Comparison of ENCODE assay signal across 8 cellular contexts in the genomic region with DNA sequence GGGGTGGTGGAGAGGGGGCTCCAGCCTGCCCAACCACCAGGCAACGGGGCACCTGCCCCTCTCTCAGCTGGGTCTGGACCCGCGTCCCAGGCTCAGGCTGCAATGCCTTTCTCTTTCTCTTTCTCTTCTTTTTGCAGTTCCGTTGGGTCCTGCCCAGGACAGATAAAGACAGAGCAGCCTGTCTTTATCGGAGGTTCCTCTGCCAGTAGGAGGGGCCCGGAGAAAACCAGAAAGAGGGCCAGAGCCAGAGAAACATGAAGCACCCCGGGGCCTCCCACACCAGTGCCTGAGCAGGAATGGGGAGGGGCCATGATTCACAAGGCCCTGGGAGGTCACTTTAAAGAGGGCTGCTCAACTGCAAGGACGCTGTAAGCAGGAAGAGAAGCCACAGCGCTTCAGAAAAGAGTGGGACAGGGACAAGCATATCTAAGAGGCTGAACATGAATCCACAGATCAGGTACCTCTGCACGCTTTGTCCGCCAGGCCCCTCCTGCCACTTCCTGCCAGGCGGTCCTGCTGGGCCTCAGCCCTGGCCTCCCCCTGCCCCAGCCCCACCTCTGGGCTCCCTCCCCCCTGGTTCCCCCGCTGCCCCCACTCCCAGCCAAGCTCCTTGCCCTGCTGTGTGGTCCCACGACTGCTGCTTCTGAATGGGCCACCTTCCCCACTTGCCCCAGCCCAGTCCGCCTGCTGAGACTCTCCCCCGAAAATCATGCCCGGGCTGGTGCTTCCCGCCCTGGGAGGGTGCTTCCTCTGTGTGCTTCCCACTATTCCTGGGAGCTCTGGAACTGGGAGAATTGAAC. TPM values are rescaled to one million over a fixed set of nuclear protein-coding genes. Genes with fewer than 3 reads are reported as not detected.
DNase-seq lines count a peak whose midpoint lies in the region; ATAC-seq, FAIRE-seq and TF ChIP-seq lines count a peak whose summit lies in the region.

APOBEC3C (plus strand) TSS at position 335 of the 800 bp plus-strand sequence; CDS start at position 441, 106 bp downstream.

- H3K4me1 ChIP-seq in fibroblast of lung (ENCODE audit: control insufficient read depth, extremely low read depth, insufficient read depth, low read length) = peaks cover 4% of the 10 kb centered on the region

- peaks cover 43% of the 10 kb centered on the region for H3K4me1 Mint-ChIP-seq in activated T-cell treated with anti-CD3 and anti-CD28 coated beads, Interleukin-2, amount 50 U/mL, for 4 hours (ENCODE audit: low read depth)
- peaks cover 37% of the 10 kb centered on the region for H3K4me1 Mint-ChIP-seq in nephron
- peaks cover 50% of the 10 kb centered on the region for H3K4me1 Mint-ChIP-seq in stimulated activated naive CD8-positive, alpha-beta T cell treated with anti-CD3 and anti-CD28 coated beads, Interleukin-15, amount 100 ng/mL, for 72 hours

- H3K27me3 ChIP-seq in fibroblast of lung (ENCODE audit: control insufficient read depth, insufficient read depth, low read length) = no peaks in the 10 kb centered on the region

- H3K4me3 ChIP-seq in fibroblast of lung (replicated peaks in 1 of 4; ENCODE audit: control extremely low read depth in 1 of 4, insufficient read depth in 1 of 4, low read depth in 3 of 4, low read length in 4 of 4) = peak within 1 kb of the TSS; percentile 41 to 73 (median 56)

- H3K9me3 ChIP-seq in fibroblast of lung (ENCODE audit: control insufficient read depth, insufficient read depth, low read depth, low read length) = no peaks in the 10 kb centered on the region

- peak; percentile 81 for DNase-seq in activated gamma-delta T cell treated with Interleukin-2 at 50 U/mL for 16 hours
- no peak for DNase-seq in activated gamma-delta T cell (lab: John Stamatoyannopoulos, UW)
- peak; percentile 75 for DNase-seq in RCC 7860 (ENCODE audit: low spot score)
- DNase-seq in activated T-cell treated with anti-CD3 and anti-CD28 coated beads, Interleukin-2, amount 50 U/mL, for 4 hours = peak; percentile 70
- peak; percentile 90 to 91 for DNase-seq in fibroblast of lung (ENCODE audit: low read depth in 2 of 2)
- peak; percentile 76 to 88 for DNase-seq in stimulated activated naive CD8-positive, alpha-beta T cell treated with anti-CD3 and anti-CD28 coated beads, Interleukin-15, amount 100 ng/mL, for 72 hours

- no peaks in the 10 kb centered on the region for H3K9me3 Mint-ChIP-seq in activated T-cell treated with anti-CD3 and anti-CD28 coated beads, Interleukin-2, amount 50 U/mL, for 4 hours
- no peaks in the 10 kb centered on the region for H3K9me3 Mint-ChIP-seq in nephron
- H3K9me3 Mint-ChIP-seq in stimulated activated naive CD8-positive, alpha-beta T cell treated with anti-CD3 and anti-CD28 coated beads, Interleukin-15, amount 100 ng/mL, for 72 hours = no peaks in the 10 kb centered on the region

- H3K36me3 ChIP-seq in fibroblast of lung (ENCODE audit: control insufficient read depth, insufficient read depth, low read length) = peaks cover 4% of the 10 kb centered on the region

- H2AFZ ChIP-seq in fibroblast of lung (ENCODE audit: low read length) = peak within 1 kb of the TSS; percentile 78

- peak; percentile 84 for FAIRE-seq in RCC 7860 (lab: Jason Lieb, UNC)

- H3K4me3 Mint-ChIP-seq in activated T-cell treated with anti-CD3 and anti-CD28 coated beads, Interleukin-2, amount 50 U/mL, for 4 hours = peak within 1 kb of the TSS; percentile 96
- peak within 1 kb of the TSS; percentile 85 to 91 (median 89) for H3K4me3 Mint-ChIP-seq in nephron
- H3K4me3 Mint-ChIP-seq in stimulated activated naive CD8-positive, alpha-beta T cell treated with anti-CD3 and anti-CD28 coated beads, Interleukin-15, amount 100 ng/mL, for 72 hours = peak within 1 kb of the TSS; percentile 99

- peak within 1 kb of the TSS; percentile 77 for H3K4me2 ChIP-seq in fibroblast of lung (ENCODE audit: extremely low read depth, insufficient read depth, low read length)

- no peaks in the 10 kb centered on the region for H4K20me1 ChIP-seq in fibroblast of lung (ENCODE audit: control insufficient read depth, extremely low read depth, insufficient read depth, low read length)

- H3K27ac ChIP-seq in fibroblast of lung (ENCODE audit: insufficient read depth, low read length) = peak within 1 kb of the TSS; percentile 15

- H3K27me3 Mint-ChIP-seq in activated T-cell treated with anti-CD3 and anti-CD28 coated beads, Interleukin-2, amount 50 U/mL, for 4 hours (ENCODE audit: low read depth) = no peaks in the 10 kb centered on the region
- peaks cover 9% of the 10 kb centered on the region for H3K27me3 Mint-ChIP-seq in nephron (ENCODE audit: low read depth)
- H3K27me3 Mint-ChIP-seq in stimulated activated naive CD8-positive, alpha-beta T cell treated with anti-CD3 and anti-CD28 coated beads, Interleukin-15, amount 100 ng/mL, for 72 hours = no peaks in the 10 kb centered on the region

- H3K9ac ChIP-seq in fibroblast of lung (ENCODE audit: insufficient read depth, low read length) = peak within 1 kb of the TSS; percentile 66

- peak; percentile 94 for ATAC-seq in HG03066 (IDR thresholded peaks at IDR 0.05; ENCODE audit: low read depth, unreplicated experiment)
- ATAC-seq in activated T-cell treated with anti-CD3 and anti-CD28 coated beads, Interleukin-2, amount 50 U/mL, for 4 hours = peak; percentile 96
- peak; percentile 97 for ATAC-seq in stimulated activated naive CD8-positive, alpha-beta T cell treated with anti-CD3 and anti-CD28 coated beads, Interleukin-15, amount 100 ng/mL, for 72 hours

- peaks cover 2% of the 10 kb centered on the region for H3K36me3 Mint-ChIP-seq in activated T-cell treated with anti-CD3 and anti-CD28 coated beads, Interleukin-2, amount 50 U/mL, for 4 hours (ENCODE audit: insufficient read depth)
- H3K36me3 Mint-ChIP-seq in nephron (ENCODE audit: low read depth) = no peaks in the 10 kb centered on the region

- TF ChIP-seq CTCF in fibroblast of lung (conservative IDR thresholded peaks at IDR 0.05 in 1 of 2, IDR thresholded peaks at IDR 0.05 in 1 of 2; ENCODE audit: low read depth in 1 of 2, low read length in 2 of 2) = peak in 1 of 2 donors; percentile 14
- no peak for TF ChIP-seq CTCF in nephron (IDR thresholded peaks at IDR 0.05; ENCODE audit: unreplicated experiment in 3 of 3)

- H3K79me2 ChIP-seq in fibroblast of lung (ENCODE audit: control insufficient read depth, insufficient read depth, low read length) = peaks cover 12% of the 10 kb centered on the region

- peak within 1 kb of the TSS; percentile 94 to 99 (median 94) for H3K27ac Mint-ChIP-seq in nephron
- H3K27ac Mint-ChIP-seq in stimulated activated naive CD8-positive, alpha-beta T cell treated with anti-CD3 and anti-CD28 coated beads, Interleukin-15, amount 100 ng/mL, for 72 hours = peak within 1 kb of the TSS; percentile 93 to 97

RNA-seq across cellular contexts. Expression of gene APOBEC3C, which starts in this region (rescaled TPM):
- total RNA-seq in activated T-cell treated with anti-CD3 and anti-CD28 coated beads, Interleukin-2, amount 50 U/mL, for 4 hours = 10 to 100 TPM; 33.6 to 53.7 (median 51.2) TPM
- total RNA-seq in fibroblast of lung = 9.5 and 19.2 TPM in 2 replicates
- polyA plus RNA-seq in fibroblast of lung = 44.5 and 54.2 TPM in 2 replicates
- polyA plus RNA-seq in fibroblast of lung (2012) = 82.4 and 89.2 TPM in 2 replicates
- polyA minus RNA-seq in fibroblast of lung (ENCODE audit: low replicate concordance) = 36.0 and 47.0 TPM in 2 replicates
